In the genomic region with DNA sequence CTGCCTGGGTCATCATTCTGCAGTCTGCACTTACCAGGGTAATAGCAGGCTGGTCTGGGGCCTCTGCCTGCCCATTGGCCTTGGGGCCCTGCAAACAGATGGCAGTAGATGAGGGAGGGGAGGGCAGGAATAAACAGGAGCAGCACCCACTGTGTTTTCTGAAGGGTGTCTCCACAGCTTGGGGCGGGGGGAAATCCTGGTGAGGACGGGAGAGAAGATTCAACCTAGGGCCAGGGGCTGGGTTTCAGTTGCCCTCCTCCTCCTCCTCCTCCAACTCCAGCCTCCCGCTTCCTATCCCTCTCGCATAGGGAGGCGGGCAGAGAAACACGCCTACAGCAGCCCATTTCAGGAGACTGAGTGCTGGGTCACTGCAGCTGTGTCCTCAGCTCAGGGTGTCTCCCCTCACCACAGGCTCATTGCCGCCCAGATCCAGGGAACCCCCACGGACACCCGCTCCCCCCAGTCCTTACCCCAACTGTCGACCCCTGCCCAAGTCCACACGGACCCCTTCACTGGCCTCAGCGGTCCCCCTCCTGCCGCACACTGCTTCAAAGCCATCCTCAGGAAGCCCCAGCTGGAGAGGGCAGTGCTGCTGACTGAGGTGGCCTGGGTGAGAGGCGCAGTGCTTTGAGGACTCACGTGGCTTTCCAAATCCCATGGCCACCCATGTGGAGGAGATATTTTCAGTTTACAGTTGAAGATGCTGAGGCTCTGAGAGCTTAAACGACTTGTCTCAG, we compare ENCODE assay signal across 1 cellular context.
TF ChIP-seq lines count a peak whose summit lies in the region.

No MANE protein-coding gene starts in this region.

TF ChIP-seq in HepG2, 621 proteins besides CTCF, POLR2A, EP300 and RAD21:
- TF ChIP-seq ZNF569 (CRISPR knock-in tag; IDR thresholded peaks at IDR 0.05; ENCODE audit: borderline replicate concordance) (no peak), SMAD3 (CRISPR knock-in tag; IDR thresholded peaks at IDR 0.05) (no peak), FOXA3 (CRISPR knock-in tag; IDR thresholded peaks at IDR 0.05) (no peak), ZNF563 (CRISPR knock-in tag; IDR thresholded peaks at IDR 0.05) (no peak), SRSF9 (IDR thresholded peaks at IDR 0.05; ENCODE audit: borderline replicate concordance, insufficient read depth, low read depth, low read length, poor library complexity, severe bottlenecking) (no peak), JDP2 (CRISPR knock-in tag; IDR thresholded peaks at IDR 0.05; ENCODE audit: borderline replicate concordance) (no peak), SMAD9 (CRISPR knock-in tag; IDR thresholded peaks at IDR 0.05) (no peak), SIX1 (CRISPR knock-in tag; IDR thresholded peaks at IDR 0.05; ENCODE audit: borderline replicate concordance) (no peak), ZNF274 (CRISPR knock-in tag; IDR thresholded peaks at IDR 0.05) (no peak), ZNF33A (CRISPR knock-in tag; IDR thresholded peaks at IDR 0.05; ENCODE audit: borderline replicate concordance) (no peak), ZNF616 (CRISPR knock-in tag; IDR thresholded peaks at IDR 0.05; ENCODE audit: low read depth) (no peak), RCOR2 (CRISPR knock-in tag; IDR thresholded peaks at IDR 0.05) (no peak), KLF16 (CRISPR knock-in tag; IDR thresholded peaks at IDR 0.05) (no peak)
- TF ChIP-seq, protein P1, sequence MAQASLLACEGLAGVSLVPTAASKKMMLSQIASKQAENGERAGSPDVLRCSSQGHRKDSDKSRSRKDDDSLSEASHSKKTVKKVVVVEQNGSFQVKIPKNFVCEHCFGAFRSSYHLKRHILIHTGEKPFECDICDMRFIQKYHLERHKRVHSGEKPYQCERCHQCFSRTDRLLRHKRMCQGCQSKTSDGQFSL (CRISPR knock-in tag; IDR thresholded peaks at IDR 0.05): no peak
